ENCODE assay signal across 15 cellular contexts in the genomic region with DNA sequence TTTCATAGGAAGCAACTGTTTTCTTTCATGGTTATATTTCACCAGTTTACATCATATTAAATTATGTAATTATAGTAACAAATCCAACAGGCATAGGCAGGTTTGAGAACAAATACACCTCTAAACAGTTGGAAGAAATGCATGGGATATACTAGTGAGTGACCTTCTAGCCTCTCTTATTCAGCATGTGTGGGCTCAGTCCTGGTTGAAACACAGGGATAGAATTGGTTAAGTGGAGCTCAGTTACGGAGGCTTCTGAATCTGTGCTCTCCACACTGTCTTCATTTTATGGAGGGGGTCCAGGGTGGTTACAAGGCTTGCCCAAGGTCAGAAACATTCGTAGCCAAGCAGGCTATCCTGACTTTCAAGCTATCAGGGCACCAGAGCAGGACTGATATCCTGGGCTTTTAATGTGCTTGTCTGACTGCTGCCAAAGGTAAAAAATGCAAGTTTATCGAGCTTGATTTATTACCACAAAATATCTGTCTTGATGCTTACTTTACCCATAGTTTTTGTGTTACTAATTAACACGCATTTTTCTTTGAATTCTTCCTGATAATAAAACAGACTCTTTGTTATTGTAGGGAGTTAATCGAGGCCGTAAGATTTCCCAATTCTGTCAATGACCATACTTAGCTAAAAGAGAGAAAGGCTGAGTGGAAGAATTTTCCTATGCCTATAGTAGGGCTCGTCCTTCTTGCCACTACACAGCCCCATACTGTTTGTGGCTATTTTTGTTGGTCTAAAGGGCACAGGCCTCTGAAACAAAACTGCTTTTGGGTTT.
DNase-seq lines count a peak whose midpoint lies in the region; ATAC-seq, FAIRE-seq and TF ChIP-seq lines count a peak whose summit lies in the region.
"Had no signal": no experiment of that assay in that cellular context is flagged by ENCODE, and none has a peak within 500 bp of the region (broad histone marks: within the 10 kb centered on the region; RNA-seq: fewer than 3 reads in every experiment).

No MANE protein-coding gene starts in this region.

- TF ChIP-seq RAD21 in HepG2 (CRISPR knock-in tag; IDR thresholded peaks at IDR 0.05) = no peak

- TF ChIP-seq CTCF in HepG2 (CRISPR knock-in tag; IDR thresholded peaks at IDR 0.05) = no peak
- TF ChIP-seq CTCF in stomach (IDR thresholded peaks at IDR 0.05) = no peak

- H3K36me3 ChIP-seq in HepG2 (replicated peaks in 1 of 2; ENCODE audit: control insufficient read depth in 1 of 2, insufficient read depth in 2 of 2, low read length in 2 of 2) (no peaks in the 10 kb centered on the region; a peak in 1 of 5 replicates), stomach (no peaks in the 10 kb centered on the region), H7 (replicated peaks; ENCODE audit: control insufficient read depth, insufficient read depth, low read length) (no peaks in the 10 kb centered on the region)
- H3K36me3 ChIP-seq: WERI-Rb-1 had no signal

- H3K9me3 ChIP-seq in HepG2 (ENCODE audit: low read length) (no peaks in the 10 kb centered on the region), stomach (no peaks in the 10 kb centered on the region)
- H3K9me3 ChIP-seq: BLaER1 treated with 17β-estradiol and CSF1 and Interleukin-3, amounts not matched to agents 10 nM and 100 nM had no signal

- H3K27ac ChIP-seq in epithelial cell of prostate (peak overlapping the region; percentile 66), HepG2 (ENCODE audit: extremely low read length, insufficient read depth, low read length) (peak overlapping the region; percentile 33), stomach (peak overlapping the region; percentile 43 to 67 (median 57))
- H3K27ac ChIP-seq: BLaER1 treated with 17β-estradiol and CSF1 and Interleukin-3, amounts not matched to agents 10 nM and 100 nM; KMS-11; WERI-Rb-1 had no signal

- intact Hi-C loops in HepG2 (cut with micrococcal nuclease; ENCODE audit: unreplicated experiment) = no loop called here
- intact Hi-C loops in stomach (cut with DNase I; ENCODE audit: low total_unique reads) = no loop called here
- intact Hi-C loops in posterior vena cava (cut with DNase I) = loop anchor here in 1 of 2 donors (10.0 kb wide), 1 partner anchor 60 kb away; no protein-coding TSS in a partner anchor

- TF ChIP-seq POLR2A in HepG2 (IDR thresholded peaks at IDR 0.05; ENCODE audit: insufficient read depth in 1 of 2, low read depth in 2 of 2, low read length in 2 of 2) (no peak), stomach (IDR thresholded peaks at IDR 0.05) (no peak)

- CTCF ChIA-PET in HepG2 (lab: Yijun Ruan, JAX; ENCODE audit: low intra/inter-chr PET ratio, low total read pairs) = no interaction called here

- POLR2A ChIA-PET in HepG2 (lab: Yijun Ruan, JAX) = interaction anchor here (0.9 kb wide), 1 partner anchor 69 kb away, joined by 3 read pairs; no protein-coding TSS in a partner anchor

- H3K27me3 ChIP-seq in HepG2 (ENCODE audit: control insufficient read depth in 1 of 2, insufficient read depth in 2 of 2, low read length in 2 of 2) (no peaks in the 10 kb centered on the region), stomach (no peaks in the 10 kb centered on the region), H7 (ENCODE audit: control insufficient read depth, insufficient read depth, low read length) (no peaks in the 10 kb centered on the region)
- H3K27me3 ChIP-seq: BLaER1 treated with 17β-estradiol and CSF1 and Interleukin-3, amounts not matched to agents 10 nM and 100 nM had no signal

- FAIRE-seq in HepG2 (lab: Jason Lieb, UNC) = no peak

- in situ Hi-C loops in HepG2 (cut with HindIII; ENCODE audit: extremely low pct_ligation_motif_present, low pct_unique_long_range_greater_than_20kb) = no loop called here

- H4K20me1 ChIP-seq in HepG2 (ENCODE audit: insufficient read depth, low read length) = no peaks in the 10 kb centered on the region
- H4K20me1 ChIP-seq: BLaER1 treated with 17β-estradiol and CSF1 and Interleukin-3, amounts not matched to agents 10 nM and 100 nM had no signal

- DNase-seq in M059J (ENCODE audit: low read depth) = peak; percentile 69
- no peak for DNase-seq in epithelial cell of prostate (ENCODE audit: low read depth, low spot score)
- DNase-seq in HepG2 (ENCODE audit: low spot score) = peak; percentile 33
- no peak for DNase-seq in stomach
- no peak for DNase-seq in DMS53 treated with DMSO at 0.1 percent for 48 hours (lab: John Stamatoyannopoulos, UW; ENCODE audit: unreplicated experiment)
- DNase-seq in H7 = no peak
- no peak for DNase-seq in posterior vena cava (ENCODE audit: low spot score)
- DNase-seq: activated CD8-positive, alpha-beta memory T cell treated with anti-CD3 and anti-CD28 coated beads for 24 hours; activated effector memory CD4-positive, alpha-beta T cell treated with Interleukin-2 at 50 U/mL for 16 hours; PC-3; WERI-Rb-1 had no signal

- no peak overlapping the region for H3K4me3 ChIP-seq in HepG2 (replicated peaks in 1 of 3; ENCODE audit: insufficient read depth in 1 of 3, low read depth in 2 of 3, low read length in 3 of 3)
- H3K4me3 ChIP-seq in stomach = no peak overlapping the region
- no peak overlapping the region for H3K4me3 ChIP-seq in H7 (ENCODE audit: insufficient read depth, low read depth, low read length)
- H3K4me3 ChIP-seq: BLaER1 treated with 17β-estradiol and CSF1 and Interleukin-3, amounts not matched to agents 10 nM and 100 nM had no signal

- 0 out of 2 replicates have a peak overlapping the region, but pooled peaks have one; percentile 1 for H3K4me2 ChIP-seq in HepG2 (ENCODE audit: low read depth, low read length)
- H3K4me2 ChIP-seq: BLaER1 treated with 17β-estradiol and CSF1 and Interleukin-3, amounts not matched to agents 10 nM and 100 nM; KMS-11 had no signal

- H2AFZ ChIP-seq in HepG2 (ENCODE audit: low read length) = no peak overlapping the region

- 0 out of 2 replicates have a peak overlapping the region, but pooled peaks have one; percentile 14 for H3K9ac ChIP-seq in HepG2 (ENCODE audit: insufficient read depth, low read depth, low read length)
- H3K9ac ChIP-seq: BLaER1 treated with 17β-estradiol and CSF1 and Interleukin-3, amounts not matched to agents 10 nM and 100 nM; KMS-11 had no signal

- no TSS peak for BruUV-seq in HepG2 (replicated peaks; lab: Mats Ljungman, UMichigan)

- H3K4me1 ChIP-seq in HepG2 (ENCODE audit: insufficient read depth, low read length) (peaks cover 34% of the 10 kb centered on the region), stomach (peaks cover 0 to 43% (median 21%) of the 10 kb centered on the region in 4 donors)

- 81% methylated on average over 7 of the region's 7 CpGs for WGBS in HepG2 (ENCODE audit: low lambda C conversion rate)
- WGBS in stomach, 5 donors = 26 to 42% (median 27%) methylated on average over 7 of the region's 7 CpGs

- TF ChIP-seq EP300 in HepG2 (IDR thresholded peaks at IDR 0.05; ENCODE audit: low read depth in 2 of 2, low read length in 2 of 2) (no peak), HepG2 (CRISPR knock-in tag; IDR thresholded peaks at IDR 0.05; ENCODE audit: borderline replicate concordance) (no peak), stomach (IDR thresholded peaks at IDR 0.05) (no peak)

- ATAC-seq in HepG2 (no peak), HG03442 (IDR thresholded peaks at IDR 0.05; ENCODE audit: unreplicated experiment) (no peak)
- ATAC-seq: HCT116 had no signal

- H3K79me2 ChIP-seq in HepG2 (ENCODE audit: insufficient read depth, low read length) = no peaks in the 10 kb centered on the region

TF ChIP-seq in HepG2, 621 proteins besides CTCF, POLR2A, EP300 and RAD21:
- TF ChIP-seq NFIB (CRISPR knock-in tag; IDR thresholded peaks at IDR 0.05; ENCODE audit: borderline replicate concordance) = no peak
TF ChIP-seq in HepG2: peak in this region for 0.

Comparison
In these comparisons a context has a peak if more than half of its experiments do, and no peak if none do; other contexts are left out.
1. DNase-seq: peak in M059J (single experiment) and HepG2 (single experiment); none in epithelial cell of prostate (single experiment), stomach (single experiment), DMS53 treated with DMSO at 0.1 percent for 48 hours (single experiment), H7 (single experiment) and posterior vena cava (single experiment).
2. Peak in every context shown above with its lines, with median percentiles within 50 percentile points of each other: H3K27ac ChIP-seq.